Comparison of ENCODE assay signal across 1 cellular context in genomic region chr20:25063546-25063945, GRCh38.
TF ChIP-seq lines count a peak whose summit lies in the region.

No MANE protein-coding gene starts in this region.

TF ChIP-seq in WTC11, 78 proteins besides CTCF, POLR2A, EP300 and RAD21 (continued from another document):
- TF ChIP-seq KAT7 (CRISPR knock-in tag; IDR thresholded peaks at IDR 0.05; ENCODE audit: borderline replicate concordance) (no peak), EMX1 (CRISPR knock-in tag; IDR thresholded peaks at IDR 0.05) (no peak), ZNF416 (CRISPR knock-in tag; IDR thresholded peaks at IDR 0.05) (no peak), JAZF1 (CRISPR knock-in tag; IDR thresholded peaks at IDR 0.05) (no peak), ERG (CRISPR knock-in tag; IDR thresholded peaks at IDR 0.05) (no peak), PRRX2 (CRISPR knock-in tag; IDR thresholded peaks at IDR 0.05) (no peak), ZNF232 (CRISPR knock-in tag; IDR thresholded peaks at IDR 0.05) (no peak), SP1 (CRISPR knock-in tag; conservative IDR thresholded peaks at IDR 0.05) (no peak), CREM (CRISPR knock-in tag; IDR thresholded peaks at IDR 0.05) (no peak), ZNF121 (CRISPR knock-in tag; IDR thresholded peaks at IDR 0.05) (no peak), FOXP4 (CRISPR knock-in tag; IDR thresholded peaks at IDR 0.05) (no peak), NFATC4 (CRISPR knock-in tag; IDR thresholded peaks at IDR 0.05) (no peak), SMAD3 (CRISPR knock-in tag; IDR thresholded peaks at IDR 0.05; ENCODE audit: borderline replicate concordance) (no peak), SMAD4 (CRISPR knock-in tag; IDR thresholded peaks at IDR 0.05) (no peak)
